In genomic region chr6:73675466-73676098, GRCh38 we compare ENCODE assay signal across 8 cellular contexts. TPM values are rescaled to one million over a fixed set of nuclear protein-coding genes. Genes with fewer than 3 reads are reported as not detected.
A peak's percentile ranks its signal among the peaks of the same experiment; 100 is the strongest.
DNase-seq lines count a peak whose midpoint lies in the region; ATAC-seq and TF ChIP-seq lines count a peak whose summit lies in the region.

No MANE protein-coding gene starts in this region.

- no peaks in the 10 kb centered on the region for H3K36me3 Mint-ChIP-seq in activated naive CD8-positive, alpha-beta T cell treated with anti-CD3 and anti-CD28 coated beads for 36 hours

- no peaks in the 10 kb centered on the region for H3K9me3 Mint-ChIP-seq in activated naive CD8-positive, alpha-beta T cell treated with anti-CD3 and anti-CD28 coated beads for 36 hours

- TF ChIP-seq CTCF in GM10266 (IDR thresholded peaks at IDR 0.05; ENCODE audit: control insufficient read depth, insufficient read depth, low read depth, missing control alignments), result peak; percentile 89
- peak; percentile 86 to 96 (median 91) for TF ChIP-seq CTCF in heart left ventricle (IDR thresholded peaks at IDR 0.05)

- no peak for TF ChIP-seq POLR2A in heart left ventricle (IDR thresholded peaks at IDR 0.05)

- H3K4me1 Mint-ChIP-seq in activated naive CD8-positive, alpha-beta T cell treated with anti-CD3 and anti-CD28 coated beads for 36 hours, result peaks cover 2% of the 10 kb centered on the region

- H3K4me3 ChIP-seq in heart left ventricle, result no peak overlapping the region

- no peak overlapping the region for H3K27ac ChIP-seq in heart left ventricle

- H3K4me3 Mint-ChIP-seq in activated naive CD8-positive, alpha-beta T cell treated with anti-CD3 and anti-CD28 coated beads for 36 hours, result no peak overlapping the region

- no peaks in the 10 kb centered on the region for H3K9me3 ChIP-seq in heart left ventricle

- intact Hi-C loops in heart left ventricle (cut with DNase I), result loop anchor here (1.0 to 10.0 kb wide), 7 partner anchors 55 to 1539 kb away; partner anchors contain the start of gene COL12A1 (in 4 of the 10)

- H3K36me3 ChIP-seq in heart left ventricle, result no peaks in the 10 kb centered on the region

- no peak overlapping the region for H3K27ac Mint-ChIP-seq in activated naive CD8-positive, alpha-beta T cell treated with anti-CD3 and anti-CD28 coated beads for 36 hours

- H3K27me3 ChIP-seq in heart left ventricle, result no peaks in the 10 kb centered on the region

- peak; percentile 93 for ATAC-seq in GM21825 (IDR thresholded peaks at IDR 0.05; ENCODE audit: unreplicated experiment)
- peak; percentile 69 to 91 (median 88) for ATAC-seq in heart left ventricle

- peaks cover 0 to 11% (median 0%) of the 10 kb centered on the region in 12 donors for H3K4me1 ChIP-seq in heart left ventricle

- DNase-seq in GM10266 (ENCODE audit: extremely low spot score) (peak; percentile 69), Kasumi-1 (lab: John Stamatoyannopoulos, UW) (peak; percentile 63 to 80), SKM-1 treated with dmso at 0.1 percent for 144 hours (lab: John Stamatoyannopoulos, UW; ENCODE audit: unreplicated experiment) (peak; percentile 53), heart left ventricle (peak; percentile 68 to 77 (median 72)), retina (peak; percentile 70), mesenteric fat pad (ENCODE audit: low spot score) (no peak)
- peak; percentile 63 for DNase-seq in activated naive CD8-positive, alpha-beta T cell treated with anti-CD3 and anti-CD28 coated beads for 36 hours

- peaks cover 36% of the 10 kb centered on the region for H3K27me3 Mint-ChIP-seq in activated naive CD8-positive, alpha-beta T cell treated with anti-CD3 and anti-CD28 coated beads for 36 hours

- 42 to 51% (median 49%) methylated on average over 4 of the region's 4 CpGs for WGBS in heart left ventricle, 4 donors

RNA-seq across cellular contexts. Expression of gene CD109, which starts 20.4 kb away (rescaled TPM):
- total RNA-seq in activated naive CD8-positive, alpha-beta T cell treated with anti-CD3 and anti-CD28 coated beads for 36 hours, result 10 to 100 TPM; 12.2 to 12.4 TPM
- total RNA-seq in heart left ventricle (10 to 100 TPM in 7 of 9 donors, 1 to 10 TPM in 2; 6.9 to 30.5 (median 14.5) TPM), mesenteric fat pad (10.8 TPM)
- 1 to 10 TPM; 1.9 to 9.3 TPM for polyA plus RNA-seq in heart left ventricle

RNA-seq across cellular contexts. Expression of gene SLC17A5, which starts 21.8 kb away (rescaled TPM):
- 1 to 10 TPM; 3.1 to 4.1 TPM for total RNA-seq in activated naive CD8-positive, alpha-beta T cell treated with anti-CD3 and anti-CD28 coated beads for 36 hours
- 10 to 100 TPM in 1 of 9 donors, 1 to 10 TPM in 8; 3.3 to 10.6 (median 7.5) TPM for total RNA-seq in heart left ventricle
- 10 to 100 TPM in 1 of 2 donors, 1 to 10 TPM in 1; 2.1 to 10.6 TPM for polyA plus RNA-seq in heart left ventricle
- total RNA-seq in mesenteric fat pad, result 21.4 TPM
